Comparison of ENCODE assay signal across 28 cellular contexts in the genomic region with DNA sequence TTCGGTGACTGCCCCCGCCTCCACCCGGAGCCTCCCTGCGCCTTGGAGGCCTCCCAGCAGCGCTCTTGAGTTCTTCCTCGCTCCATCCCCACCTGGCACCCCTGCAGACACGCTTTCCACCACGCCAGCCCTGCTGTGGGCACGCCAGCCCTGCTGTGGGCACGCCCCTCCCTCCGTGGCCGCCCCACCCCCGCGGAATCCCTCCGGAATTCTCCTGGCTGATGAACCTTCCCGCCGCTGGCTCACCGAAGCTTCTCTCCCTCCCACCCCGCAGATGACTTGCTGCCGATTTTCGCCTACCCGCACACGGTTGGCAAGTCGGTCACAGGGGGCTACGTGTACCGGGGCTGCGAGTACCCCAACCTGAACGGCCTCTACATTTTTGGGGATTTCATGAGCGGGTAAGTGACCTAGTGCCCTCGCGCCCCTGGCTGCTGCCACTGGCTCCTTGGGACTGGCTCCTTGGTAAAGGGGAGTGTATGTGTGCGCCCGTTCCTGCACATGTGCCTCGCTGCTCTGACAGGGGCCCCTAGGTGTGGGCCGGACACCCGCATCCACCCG. TPM values are rescaled to one million over a fixed set of nuclear protein-coding genes. Genes with fewer than 3 reads are reported as not detected.
DNase-seq lines count a peak whose midpoint lies in the region; ATAC-seq, FAIRE-seq and TF ChIP-seq lines count a peak whose summit lies in the region.
"Had no signal": no experiment of that assay in that cellular context is flagged by ENCODE, and none has a peak within 500 bp of the region (broad histone marks: within the 10 kb centered on the region; RNA-seq: fewer than 3 reads in every experiment).

No MANE protein-coding gene starts in this region.

- no peaks in the 10 kb centered on the region for H3K27me3 ChIP-seq in ascending aorta

- H3K4me3 Mint-ChIP-seq in T-cell (peak overlapping the region in 2 of 3 donors; percentile 8 to 40), type B pancreatic cell (no peak overlapping the region)
- H3K4me3 Mint-ChIP-seq: activated naive CD4-positive, alpha-beta T cell treated with anti-CD3 and anti-CD28 coated beads, Interleukin-2, amount 10 ng/mL, durations not matched to agents 7 days and 5 days; stimulated activated naive B cell treated with anti-CD40 and anti-IgM and Interleukin-4, amounts not matched to agents 10 μg/mL and 1 μg/mL and 100 μg/mL, for 72 hours had no signal

- CTCF ChIA-PET in T-cell (lab: Charles Lee): no interaction called here

- H3K9ac ChIP-seq in kidney (ENCODE audit: low read length in 2 of 2): no peak overlapping the region
- H3K9ac ChIP-seq: KMS-11 had no signal

- H3K4me1 Mint-ChIP-seq in T-cell (peaks cover 4 to 7% (median 6%) of the 10 kb centered on the region in 3 donors), type B pancreatic cell (ENCODE audit: unreplicated experiment) (peaks cover 26% of the 10 kb centered on the region)
- H3K4me1 Mint-ChIP-seq: activated naive CD4-positive, alpha-beta T cell treated with anti-CD3 and anti-CD28 coated beads, Interleukin-2, amount 10 ng/mL, durations not matched to agents 7 days and 5 days had no signal

- H3K9me3 Mint-ChIP-seq in T-cell (no peaks in the 10 kb centered on the region), type B pancreatic cell (no peaks in the 10 kb centered on the region)
- H3K9me3 Mint-ChIP-seq: activated naive CD4-positive, alpha-beta T cell treated with anti-CD3 and anti-CD28 coated beads, Interleukin-2, amount 10 ng/mL, durations not matched to agents 7 days and 5 days; stimulated activated naive B cell treated with anti-CD40 and anti-IgM and Interleukin-4, amounts not matched to agents 10 μg/mL and 1 μg/mL and 100 μg/mL, for 72 hours had no signal

- H3K4me3 ChIP-seq in kidney (ENCODE audit: low read length in 2 of 2): no peak overlapping the region
- no peak overlapping the region for H3K4me3 ChIP-seq in ascending aorta
- H3K4me3 ChIP-seq: pancreas, thoracic aorta had no signal

- H3K27ac Mint-ChIP-seq in T-cell (no peak overlapping the region), type B pancreatic cell (no peak overlapping the region)
- H3K27ac Mint-ChIP-seq: activated naive CD4-positive, alpha-beta T cell treated with anti-CD3 and anti-CD28 coated beads, Interleukin-2, amount 10 ng/mL, durations not matched to agents 7 days and 5 days; stimulated activated naive B cell treated with anti-CD40 and anti-IgM and Interleukin-4, amounts not matched to agents 10 μg/mL and 1 μg/mL and 100 μg/mL, for 72 hours had no signal

- ATAC-seq in Right ventricle myocardium superior (ENCODE audit: poor library complexity) (no peak), Right ventricle myocardium inferior (no peak), T-cell (replicated peaks in 1 of 4) (no peak), sciatic nerve (peak; percentile 14)
- ATAC-seq: gastroesophageal sphincter; SK-N-SH treated with all-trans-retinoic acid at 6 μM for 48 hours; stimulated activated naive B cell treated with anti-CD40 and anti-IgM and Interleukin-4, amounts not matched to agents 10 μg/mL and 1 μg/mL and 100 μg/mL, for 72 hours had no signal

- no peak overlapping the region for H3K27ac ChIP-seq in kidney (ENCODE audit: low read depth in 2 of 2, low read length in 2 of 2)
- no peak overlapping the region for H3K27ac ChIP-seq in ascending aorta
- H3K27ac ChIP-seq: esophagus squamous epithelium, gastroesophageal sphincter, KMS-11, pancreas, thoracic aorta had no signal

- H3K4me1 ChIP-seq in kidney (ENCODE audit: control insufficient read depth in 1 of 2, insufficient read depth in 1 of 2, low read depth in 1 of 2, low read length in 2 of 2) (no peaks in the 10 kb centered on the region), ascending aorta (no peaks in the 10 kb centered on the region)
- H3K4me1 ChIP-seq: pancreas had no signal

- H3K36me3 ChIP-seq in kidney (ENCODE audit: control insufficient read depth in 1 of 2, insufficient read depth in 2 of 2, low read length in 2 of 2): no peaks in the 10 kb centered on the region
- H3K36me3 ChIP-seq in ascending aorta: no peaks in the 10 kb centered on the region
- H3K36me3 ChIP-seq: esophagus squamous epithelium, pancreas, thoracic aorta had no signal

- H3K9me3 ChIP-seq in kidney (ENCODE audit: control insufficient read depth in 1 of 2, low read length in 2 of 2) (no peaks in the 10 kb centered on the region), ascending aorta (no peaks in the 10 kb centered on the region)
- H3K9me3 ChIP-seq: esophagus squamous epithelium, gastroesophageal sphincter, pancreas, thoracic aorta had no signal

- intact Hi-C loops in Right ventricle myocardium superior (cut with DNase I): no loop called here
- intact Hi-C loops in Right ventricle myocardium inferior (cut with DNase I): no loop called here
- intact Hi-C loops in kidney (cut with DNase I): no loop called here
- intact Hi-C loops in sciatic nerve (cut with DNase I): no loop called here
- intact Hi-C loops in ascending aorta (cut with DNase I): no loop called here

- TF ChIP-seq CTCF in kidney (IDR thresholded peaks at IDR 0.05; ENCODE audit: borderline replicate concordance, extremely low read depth, insufficient read depth) (no peak), type B pancreatic cell (conservative IDR thresholded peaks at IDR 0.05) (no peak), ascending aorta (IDR thresholded peaks at IDR 0.05) (no peak)

- FAIRE-seq in kidney (lab: Jason Lieb, UNC): no peak
- FAIRE-seq: pancreas had no signal

- POLR2A ChIA-PET in T-cell (lab: Charles Lee): no interaction called here

- H3K36me3 Mint-ChIP-seq in T-cell (no peaks in the 10 kb centered on the region), type B pancreatic cell (no peaks in the 10 kb centered on the region)
- H3K36me3 Mint-ChIP-seq: activated naive CD4-positive, alpha-beta T cell treated with anti-CD3 and anti-CD28 coated beads, Interleukin-2, amount 10 ng/mL, durations not matched to agents 7 days and 5 days; stimulated activated naive B cell treated with anti-CD40 and anti-IgM and Interleukin-4, amounts not matched to agents 10 μg/mL and 1 μg/mL and 100 μg/mL, for 72 hours had no signal

- DNase-seq in Right ventricle myocardium superior: peak; percentile 33
- no peak for DNase-seq in Right ventricle myocardium inferior (ENCODE audit: missing footprints)
- no peak for DNase-seq in T-cell
- peak; percentile 57 for DNase-seq in kidney
- no peak for DNase-seq in sciatic nerve (ENCODE audit: low spot score)
- DNase-seq in type B pancreatic cell (ENCODE audit: extremely low spot score, unreplicated experiment): no peak
- DNase-seq in NCI-H2029 treated with DMSO at 0.1 percent for 48 hours (lab: John Stamatoyannopoulos, UW): no peak
- no peak for DNase-seq in ascending aorta (ENCODE audit: low spot score in 2 of 2)
- DNase-seq: activated CD4-positive, alpha-beta T cell treated with anti-CD3 and anti-CD28 coated beads for 1 hour; activated CD8-positive, alpha-beta memory T cell treated with anti-CD3 and anti-CD28 coated beads for 24 hours; activated naive CD4-positive, alpha-beta T cell treated with anti-CD3 and anti-CD28 coated beads, Interleukin-2, amount 10 ng/mL, durations not matched to agents 7 days and 5 days; activated T-cell treated with anti-CD3 and anti-CD28 coated beads, Interleukin-2, amount 50 U/mL, for 48 hours; aorta; C1 segment of cervical spinal cord; effector CD4-positive, alpha-beta T cell; esophagus squamous epithelium; GF-D8; NCI-H187; NCI-H446 treated with DMSO at 0.1 percent for 48 hours; RPMI8226; stimulated activated CD4-positive, alpha-beta T cell treated with anti-CD3 and anti-CD28 coated beads, Interleukin-2, amount 100 ng/mL, for 24 hours; stimulated activated naive B cell treated with anti-CD40 and anti-IgM and Interleukin-4, amounts not matched to agents 10 μg/mL and 1 μg/mL and 100 μg/mL, for 72 hours; T1000 had no signal

- H3K27me3 Mint-ChIP-seq in T-cell (peaks cover 54 to 60% of the 10 kb centered on the region in 2 donors), type B pancreatic cell (peaks cover 49% of the 10 kb centered on the region)

RNA-seq across cellular contexts. Expression of gene HHIPL1, which starts 15.2 kb away (rescaled TPM):
- 1.6 TPM for total RNA-seq in Right ventricle myocardium superior
- total RNA-seq in Right ventricle myocardium inferior: 1.5 TPM
- under 1 TPM; 0.05 to 0.35 (median 0.23) TPM for total RNA-seq in T-cell
- total RNA-seq in kidney: 0.88 TPM
- polyA plus RNA-seq in kidney (ENCODE audit: insufficient read depth, low read depth, low replicate concordance): 0.32 TPM
- total RNA-seq in sciatic nerve: 4.2 TPM
- total RNA-seq in type B pancreatic cell (ENCODE audit: low replicate concordance): 0.19 and 1.4 TPM in 2 replicates
- 11.9 TPM for total RNA-seq in ascending aorta

RNA-seq across cellular contexts. Expression of gene CYP46A1, which starts 24.0 kb away (rescaled TPM):
- 3.0 TPM for total RNA-seq in Right ventricle myocardium superior
- 2.2 TPM for total RNA-seq in Right ventricle myocardium inferior
- under 1 TPM; 0.10 to 0.51 (median 0.39) TPM for total RNA-seq in T-cell
- 0.82 TPM for total RNA-seq in kidney
- polyA plus RNA-seq in kidney (ENCODE audit: insufficient read depth, low read depth, low replicate concordance): 2.5 TPM
- total RNA-seq in sciatic nerve: 2.5 TPM
- 0.98 and 4.7 TPM in 2 replicates for total RNA-seq in type B pancreatic cell (ENCODE audit: low replicate concordance)
- total RNA-seq in ascending aorta: not detected

RNA-seq across cellular contexts. Expression of gene CCDC85C, which starts 56.1 kb away (rescaled TPM):
- total RNA-seq in Right ventricle myocardium superior (46.6 TPM), Right ventricle myocardium inferior (53.1 TPM), T-cell (10 to 100 TPM in 1 of 5 donors, 1 to 10 TPM in 4; 6.6 to 12.0 (median 9.1) TPM), kidney (21.4 TPM), sciatic nerve (9.0 TPM), type B pancreatic cell (ENCODE audit: low replicate concordance) (49.1 and 83.8 TPM in 2 replicates), ascending aorta (0.64 TPM)
- polyA plus RNA-seq in kidney (ENCODE audit: insufficient read depth, low read depth, low replicate concordance): 14.7 TPM

Comparison
In these comparisons a context has a peak if more than half of its experiments do, and no peak if none do; other contexts are left out.
1. DNase-seq: peak in Right ventricle myocardium superior (single experiment) and kidney (single experiment); none in Right ventricle myocardium inferior (single experiment), T-cell (0 of 34), sciatic nerve (single experiment), type B pancreatic cell (single experiment), NCI-H2029 treated with DMSO at 0.1 percent for 48 hours (single experiment) and ascending aorta (0 of 2).